8 cellular contexts compared by ENCODE assay signal in genomic region chr4:147683717-147684700, GRCh38. TPM values are rescaled to one million over a fixed set of nuclear protein-coding genes. Genes with fewer than 3 reads are reported as not detected.
DNase-seq lines count a peak whose midpoint lies in the region; ATAC-seq and TF ChIP-seq lines count a peak whose summit lies in the region.

Gene PRMT9, minus strand, starts transcription at chr4:147684163. Its CDS starts 176 bp downstream, at chr4:147683987.

- intact Hi-C loops in cardiac septum (cut with DNase I), result loop anchor here (5.0 kb wide), 1 partner anchor 67 kb away; the partner anchor contains the start of gene TMEM184C
- intact Hi-C loops in transverse colon (cut with DNase I; ENCODE audit: low total_unique reads), result no loop called here

- peak within 1 kb of the TSS; percentile 96 for H3K4me3 ChIP-seq in GM12865 (ENCODE audit: low read depth, low read length)
- H3K4me3 ChIP-seq in adipocyte (ENCODE audit: low read length), result peak within 1 kb of the TSS; percentile 92
- H3K4me3 ChIP-seq in trophoblast cell (ENCODE audit: low read depth, low read length), result peak within 1 kb of the TSS; percentile 86
- peak within 1 kb of the TSS; percentile 52 to 85 (median 70) for H3K4me3 ChIP-seq in transverse colon

- peak within 1 kb of the TSS; percentile 75 for H4K91ac ChIP-seq in trophoblast cell (ENCODE audit: low read depth, low read length)

- TF ChIP-seq POLR2A in transverse colon (IDR thresholded peaks at IDR 0.05), result peak; percentile 82

- WGBS in trophoblast cell (ENCODE audit: extremely low coverage, insufficient coverage, insufficient read length), result no CpG with 5 or more reads among the region's 69 CpGs
- 0% methylated on average over 5 to 55 of the region's 69 CpGs for WGBS in transverse colon (ENCODE audit: low coverage in 1 of 2), 2 donors

- H3K4me1 ChIP-seq in adipocyte (ENCODE audit: control insufficient read depth, insufficient read depth, low read length) (peaks cover 8% of the 10 kb centered on the region), trophoblast cell (ENCODE audit: control insufficient read depth in 1 of 2, insufficient read depth in 2 of 2, low read length in 2 of 2) (peaks cover 0 to 3% of the 10 kb centered on the region in 2 experiments), transverse colon (peaks cover 6 to 19% (median 11%) of the 10 kb centered on the region in 4 donors)

- no peak within 1 kb of the TSS for H2AK5ac ChIP-seq in trophoblast cell (ENCODE audit: low read length)

- H3K14ac ChIP-seq in trophoblast cell (ENCODE audit: low read length), result peak within 1 kb of the TSS; percentile 89

- peak within 1 kb of the TSS; percentile 48 for H2BK120ac ChIP-seq in trophoblast cell (ENCODE audit: insufficient read depth, low read length, poor library complexity)

- H3K27me3 ChIP-seq in adipocyte (replicated peaks; ENCODE audit: control insufficient read depth, insufficient read depth, low read length) (no peaks in the 10 kb centered on the region), trophoblast cell (ENCODE audit: insufficient read depth, low read length) (no peaks in the 10 kb centered on the region), transverse colon (no peaks in the 10 kb centered on the region)

- no peak for TF ChIP-seq CTCF in GM12865 (IDR thresholded peaks at IDR 0.05; ENCODE audit: insufficient read depth, low read depth, low read length, missing control alignments)
- no peak for TF ChIP-seq CTCF in transverse colon (IDR thresholded peaks at IDR 0.05)

- no peak within 1 kb of the TSS for H2BK12ac ChIP-seq in trophoblast cell (ENCODE audit: low read length)

- in situ Hi-C loops in transverse colon (cut with MboI; ENCODE audit: low pct_ligation_motif_present in 1 of 4, low pct_unique_long_range_greater_than_20kb in 1 of 4, low sequenced_read_pairs in 3 of 4), result no loop called here

- H3K9me3 ChIP-seq in adipocyte (ENCODE audit: control insufficient read depth, low read length) (no peaks in the 10 kb centered on the region), trophoblast cell (ENCODE audit: insufficient read depth, low read depth, low read length) (no peaks in the 10 kb centered on the region), transverse colon (no peaks in the 10 kb centered on the region)

- ATAC-seq in HG02610 (IDR thresholded peaks at IDR 0.05; ENCODE audit: unreplicated experiment), result peak; percentile 100

- H4K12ac ChIP-seq in trophoblast cell (ENCODE audit: low read depth, low read length), result peak within 1 kb of the TSS; percentile 92

- H3K4me2 ChIP-seq in trophoblast cell (ENCODE audit: low read length), result peak within 1 kb of the TSS; percentile 69

- H3K23ac ChIP-seq in trophoblast cell (ENCODE audit: low read length), result no peak within 1 kb of the TSS

- peaks cover 6% of the 10 kb centered on the region for H3K79me1 ChIP-seq in trophoblast cell (ENCODE audit: low read length)

- H3K18ac ChIP-seq in trophoblast cell (ENCODE audit: low read length), result peak within 1 kb of the TSS; percentile 88

- peak within 1 kb of the TSS; percentile 90 for H4K8ac ChIP-seq in trophoblast cell (ENCODE audit: low read depth, low read length)

- peak within 1 kb of the TSS; percentile 76 for H3K27ac ChIP-seq in trophoblast cell (ENCODE audit: low read depth, low read length)
- peak within 1 kb of the TSS; percentile 89 to 93 (median 90) for H3K27ac ChIP-seq in transverse colon

- peaks cover 3% of the 10 kb centered on the region for H3K79me2 ChIP-seq in trophoblast cell (ENCODE audit: control insufficient read depth, insufficient read depth, low read length, poor library complexity)

- peak; percentile 86 for TF ChIP-seq EP300 in transverse colon (IDR thresholded peaks at IDR 0.05; ENCODE audit: low read depth)

- DNase-seq in GM12865 (ENCODE audit: low read depth) (peak; percentile 93), NCI-H1092 (lab: John Stamatoyannopoulos, UW) (peak; percentile 77), SW 1271 (lab: John Stamatoyannopoulos, UW) (peak; percentile 31 to 75), adipocyte (ENCODE audit: low read depth) (peak; percentile 95), cardiac septum (ENCODE audit: low spot score) (peak; percentile 96), trophoblast cell (peak; percentile 92 to 97), transverse colon (peak; percentile 94)

- peak within 1 kb of the TSS; percentile 80 for H2BK5ac ChIP-seq in trophoblast cell (ENCODE audit: low read depth, low read length, poor library complexity)

- H3K9ac ChIP-seq in adipocyte (ENCODE audit: low read length), result peak within 1 kb of the TSS; percentile 97
- H3K9ac ChIP-seq in trophoblast cell (ENCODE audit: low read length), result peak within 1 kb of the TSS; percentile 75

- H3K4ac ChIP-seq in trophoblast cell (ENCODE audit: low read depth, low read length), result peak within 1 kb of the TSS; percentile 87

- peaks cover 5% of the 10 kb centered on the region for H3K36me3 ChIP-seq in adipocyte (ENCODE audit: control insufficient read depth, insufficient read depth, low read length, severe bottlenecking)
- peaks cover 2 to 6% of the 10 kb centered on the region in 2 experiments for H3K36me3 ChIP-seq in trophoblast cell (ENCODE audit: control insufficient read depth in 1 of 2, insufficient read depth in 2 of 2, low read length in 2 of 2)
- no peaks in the 10 kb centered on the region for H3K36me3 ChIP-seq in transverse colon

- peak within 1 kb of the TSS; percentile 68 for H2AFZ ChIP-seq in trophoblast cell (ENCODE audit: insufficient read depth, low read length, poor library complexity)

RNA-seq across cellular contexts. Expression of gene PRMT9, which starts in this region (rescaled TPM):
- total RNA-seq in cardiac septum (6.8 TPM), transverse colon (10 to 100 TPM in 1 of 4 donors, 1 to 10 TPM in 2, under 1 TPM in 1; 0.60 to 17.1 (median 4.8) TPM)
- polyA plus RNA-seq in trophoblast cell (2013), result 4.2 and 4.4 TPM in 2 replicates

Comparison
In these comparisons a context has a peak if more than half of its experiments do, and no peak if none do; other contexts are left out.
1. Peak in every context shown above with its lines: DNase-seq, ATAC-seq, H3K4me3 ChIP-seq and H3K27ac ChIP-seq.